In genomic region chr1:169893645-169894423, GRCh38 we compare ENCODE assay signal across 1 cellular context.
TF ChIP-seq lines count a peak whose summit lies in the region.

SCYL3 (minus strand) TSS chr1:169893896; CDS start chr1:169888840, 5,056 bp downstream.

TF ChIP-seq in K562, 482 proteins besides CTCF, POLR2A, EP300 and RAD21 (continued from another document and continues in another):
- TF ChIP-seq, protein P1, sequence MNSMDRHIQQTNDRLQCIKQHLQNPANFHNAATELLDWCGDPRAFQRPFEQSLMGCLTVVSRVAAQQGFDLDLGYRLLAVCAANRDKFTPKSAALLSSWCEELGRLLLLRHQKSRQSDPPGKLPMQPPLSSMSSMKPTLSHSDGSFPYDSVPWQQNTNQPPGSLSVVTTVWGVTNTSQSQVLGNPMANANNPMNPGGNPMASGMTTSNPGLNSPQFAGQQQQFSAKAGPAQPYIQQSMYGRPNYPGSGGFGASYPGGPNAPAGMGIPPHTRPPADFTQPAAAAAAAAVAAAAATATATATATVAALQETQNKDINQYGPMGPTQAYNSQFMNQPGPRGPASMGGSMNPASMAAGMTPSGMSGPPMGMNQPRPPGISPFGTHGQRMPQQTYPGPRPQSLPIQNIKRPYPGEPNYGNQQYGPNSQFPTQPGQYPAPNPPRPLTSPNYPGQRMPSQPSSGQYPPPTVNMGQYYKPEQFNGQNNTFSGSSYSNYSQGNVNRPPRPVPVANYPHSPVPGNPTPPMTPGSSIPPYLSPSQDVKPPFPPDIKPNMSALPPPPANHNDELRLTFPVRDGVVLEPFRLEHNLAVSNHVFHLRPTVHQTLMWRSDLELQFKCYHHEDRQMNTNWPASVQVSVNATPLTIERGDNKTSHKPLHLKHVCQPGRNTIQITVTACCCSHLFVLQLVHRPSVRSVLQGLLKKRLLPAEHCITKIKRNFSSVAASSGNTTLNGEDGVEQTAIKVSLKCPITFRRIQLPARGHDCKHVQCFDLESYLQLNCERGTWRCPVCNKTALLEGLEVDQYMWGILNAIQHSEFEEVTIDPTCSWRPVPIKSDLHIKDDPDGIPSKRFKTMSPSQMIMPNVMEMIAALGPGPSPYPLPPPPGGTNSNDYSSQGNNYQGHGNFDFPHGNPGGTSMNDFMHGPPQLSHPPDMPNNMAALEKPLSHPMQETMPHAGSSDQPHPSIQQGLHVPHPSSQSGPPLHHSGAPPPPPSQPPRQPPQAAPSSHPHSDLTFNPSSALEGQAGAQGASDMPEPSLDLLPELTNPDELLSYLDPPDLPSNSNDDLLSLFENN (IDR thresholded peaks at IDR 0.05; ENCODE audit: low read depth in 2 of 2, low read length in 2 of 2), result 0 out of 4 replicates have a peak, but pooled peaks of 1 of the 2 experiments have one; percentile 38
- TF ChIP-seq TARDBP (IDR thresholded peaks at IDR 0.05), result peak; percentile 48; the same call in 1 of the 2 replicates
- no peak for TF ChIP-seq NEUROD1 (IDR thresholded peaks at IDR 0.05; ENCODE audit: borderline replicate concordance, low read depth, low read length, partially characterized antibody)
- peak; percentile 88 for TF ChIP-seq ZKSCAN8 (CRISPR knock-in tag; IDR thresholded peaks at IDR 0.05)
- peak; percentile 70 for TF ChIP-seq EGR1 (conservative IDR thresholded peaks at IDR 0.05)
- TF ChIP-seq MEF2D (tag; conservative IDR thresholded peaks at IDR 0.05; ENCODE audit: low read depth), result peak; percentile 92
- TF ChIP-seq ZBED1 (IDR thresholded peaks at IDR 0.05), result peak; percentile 80; the same call in 1 of the 2 replicates
- peak; percentile 39; the same call in 1 of the 2 replicates for TF ChIP-seq OTX1 (CRISPR knock-in tag; IDR thresholded peaks at IDR 0.05)
- peak; percentile 10 for TF ChIP-seq MEIS2 (IDR thresholded peaks at IDR 0.05; ENCODE audit: partially characterized antibody)
- TF ChIP-seq ZNF79 (CRISPR knock-in tag; IDR thresholded peaks at IDR 0.05; ENCODE audit: low read depth), result peak; percentile 54; the same call in 1 of the 2 replicates
- no peak for TF ChIP-seq FOXA1 (IDR thresholded peaks at IDR 0.05; ENCODE audit: borderline replicate concordance)
- peak; percentile 87 for TF ChIP-seq POLR2H (tag; IDR thresholded peaks at IDR 0.05; ENCODE audit: low read depth)
- peak; percentile 69; the same call in 1 of the 2 replicates for TF ChIP-seq XRCC5 (IDR thresholded peaks at IDR 0.05; ENCODE audit: low read depth, low read length)
- TF ChIP-seq GABPB2 (CRISPR knock-in tag; conservative IDR thresholded peaks at IDR 0.05), result no peak
- peak; percentile 79; the same call in 1 of the 2 replicates for TF ChIP-seq DDX20 (tag; IDR thresholded peaks at IDR 0.05; ENCODE audit: low read depth)
- TF ChIP-seq ZNF318 (IDR thresholded peaks at IDR 0.05; ENCODE audit: borderline replicate concordance in 1 of 2, low read depth in 1 of 2), result peak in 1 of 2 experiments; percentile 73; a peak in 1 of 4 replicates
- TF ChIP-seq ELF4 (CRISPR knock-in tag; IDR thresholded peaks at IDR 0.05), result peak; percentile 98
- peak; percentile 58; the same call in 1 of the 2 replicates for TF ChIP-seq HDAC2 (IDR thresholded peaks at IDR 0.05)
- TF ChIP-seq NFRKB (IDR thresholded peaks at IDR 0.05; ENCODE audit: low read depth), result peak; percentile 98
- peak; percentile 5; the same call in 1 of the 2 replicates for TF ChIP-seq STAT5A (IDR thresholded peaks at IDR 0.05; ENCODE audit: borderline replicate concordance, low read length)
- TF ChIP-seq ZNF589 (CRISPR knock-in tag; IDR thresholded peaks at IDR 0.05; ENCODE audit: low read depth), result peak; percentile 95
- 0 out of 2 replicates have a peak, but pooled peaks have one; percentile 17 for TF ChIP-seq PTBP1 (IDR thresholded peaks at IDR 0.05; ENCODE audit: low read depth, low read length)
- peak; percentile 79 for TF ChIP-seq FOXJ2 (tag; IDR thresholded peaks at IDR 0.05)
- TF ChIP-seq RHOXF2B (CRISPR knock-in tag; conservative IDR thresholded peaks at IDR 0.05), result no peak
- peak; percentile 57; the same call in 1 of the 2 replicates for TF ChIP-seq ZNF239 (CRISPR knock-in tag; IDR thresholded peaks at IDR 0.05)
- TF ChIP-seq KDM2B (CRISPR knock-in tag; IDR thresholded peaks at IDR 0.05), result no peak
- peak; percentile 99 for TF ChIP-seq YY1 (IDR thresholded peaks at IDR 0.05; ENCODE audit: borderline replicate concordance in 1 of 3, control insufficient read depth in 1 of 3, extremely low read depth in 1 of 3, insufficient read depth in 3 of 3, insufficient read length in 1 of 3, insufficient replicate concordance in 2 of 3, low read depth in 1 of 3, low read length in 2 of 3)
- TF ChIP-seq PHF21A (IDR thresholded peaks at IDR 0.05; ENCODE audit: borderline replicate concordance, low read depth), result 0 out of 2 replicates have a peak, but pooled peaks have one; percentile 13
- TF ChIP-seq, protein P2, sequence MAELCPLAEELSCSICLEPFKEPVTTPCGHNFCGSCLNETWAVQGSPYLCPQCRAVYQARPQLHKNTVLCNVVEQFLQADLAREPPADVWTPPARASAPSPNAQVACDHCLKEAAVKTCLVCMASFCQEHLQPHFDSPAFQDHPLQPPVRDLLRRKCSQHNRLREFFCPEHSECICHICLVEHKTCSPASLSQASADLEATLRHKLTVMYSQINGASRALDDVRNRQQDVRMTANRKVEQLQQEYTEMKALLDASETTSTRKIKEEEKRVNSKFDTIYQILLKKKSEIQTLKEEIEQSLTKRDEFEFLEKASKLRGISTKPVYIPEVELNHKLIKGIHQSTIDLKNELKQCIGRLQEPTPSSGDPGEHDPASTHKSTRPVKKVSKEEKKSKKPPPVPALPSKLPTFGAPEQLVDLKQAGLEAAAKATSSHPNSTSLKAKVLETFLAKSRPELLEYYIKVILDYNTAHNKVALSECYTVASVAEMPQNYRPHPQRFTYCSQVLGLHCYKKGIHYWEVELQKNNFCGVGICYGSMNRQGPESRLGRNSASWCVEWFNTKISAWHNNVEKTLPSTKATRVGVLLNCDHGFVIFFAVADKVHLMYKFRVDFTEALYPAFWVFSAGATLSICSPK (IDR thresholded peaks at IDR 0.05; ENCODE audit: borderline replicate concordance), result no peak
- TF ChIP-seq NBN (IDR thresholded peaks at IDR 0.05; ENCODE audit: low read depth), result peak; percentile 98
- TF ChIP-seq ZC3H8 (IDR thresholded peaks at IDR 0.05), result peak; percentile 84
- no peak; a peak in 1 of 4 replicates for TF ChIP-seq SRF (CRISPR knock-in tag; IDR thresholded peaks at IDR 0.05)
- TF ChIP-seq ZNF395 (CRISPR knock-in tag; IDR thresholded peaks at IDR 0.05), result peak; percentile 97
- TF ChIP-seq TEAD1 (CRISPR knock-in tag; IDR thresholded peaks at IDR 0.05), result peak; percentile 54 to 83; a peak in 3 of 4 replicates
- TF ChIP-seq FOXK2 (conservative IDR thresholded peaks at IDR 0.05 in 1 of 2, IDR thresholded peaks at IDR 0.05 in 1 of 2; ENCODE audit: low read depth in 2 of 2), result peak; percentile 82 to 88
- peak; percentile 39 for TF ChIP-seq RBBP5 (IDR thresholded peaks at IDR 0.05; ENCODE audit: borderline replicate concordance, insufficient read depth, low read length, poor library complexity, severe bottlenecking)
- TF ChIP-seq KAT8 (IDR thresholded peaks at IDR 0.05; ENCODE audit: low read depth), result peak; percentile 80; the same call in 1 of the 2 replicates
- peak; percentile 99 for TF ChIP-seq GABPA (tag; conservative IDR thresholded peaks at IDR 0.05; ENCODE audit: low read depth)
- no peak for TF ChIP-seq CHD4 (IDR thresholded peaks at IDR 0.05; ENCODE audit: insufficient read depth, insufficient replicate concordance, low read depth, low read length, poor library complexity, severe bottlenecking)
- peak; percentile 100 for TF ChIP-seq ETV1 (tag; conservative IDR thresholded peaks at IDR 0.05; ENCODE audit: low read depth)
- TF ChIP-seq MYBL2 (IDR thresholded peaks at IDR 0.05; ENCODE audit: low read depth), result peak; percentile 89
- TF ChIP-seq MYBL2 (CRISPR knock-in tag; IDR thresholded peaks at IDR 0.05; ENCODE audit: borderline replicate concordance), result no peak
- TF ChIP-seq TBP (optimal IDR thresholded peaks at IDR 0.05; ENCODE audit: low read depth, low read length), result peak; percentile 42
- TF ChIP-seq, protein P3, sequence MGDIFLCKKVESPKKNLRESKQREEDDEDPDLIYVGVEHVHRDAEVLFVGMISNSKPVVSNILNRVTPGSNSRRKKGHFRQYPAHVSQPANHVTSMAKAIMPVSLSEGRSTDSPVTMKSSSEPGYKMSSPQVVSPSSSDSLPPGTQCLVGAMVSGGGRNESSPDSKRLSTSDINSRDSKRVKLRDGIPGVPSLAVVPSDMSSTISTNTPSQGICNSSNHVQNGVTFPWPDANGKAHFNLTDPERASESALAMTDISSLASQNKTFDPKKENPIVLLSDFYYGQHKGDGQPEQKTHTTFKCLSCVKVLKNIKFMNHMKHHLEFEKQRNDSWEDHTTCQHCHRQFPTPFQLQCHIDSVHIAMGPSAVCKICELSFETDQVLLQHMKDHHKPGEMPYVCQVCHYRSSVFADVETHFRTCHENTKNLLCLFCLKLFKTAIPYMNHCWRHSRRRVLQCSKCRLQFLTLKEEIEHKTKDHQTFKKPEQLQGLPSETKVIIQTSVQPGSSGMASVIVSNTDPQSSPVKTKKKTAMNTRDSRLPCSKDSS (IDR thresholded peaks at IDR 0.05; ENCODE audit: low read depth, partially characterized antibody), result no peak
- peak; percentile 37; the same call in 1 of the 2 replicates for TF ChIP-seq GTF2F1 (IDR thresholded peaks at IDR 0.05; ENCODE audit: low read depth, low read length)
- peak in 1 of 2 experiments; percentile 88; a peak in 2 of 4 replicates for TF ChIP-seq KDM4B (IDR thresholded peaks at IDR 0.05; ENCODE audit: borderline replicate concordance in 2 of 2, low read depth in 1 of 2)
- TF ChIP-seq GABPB1 (CRISPR knock-in tag; IDR thresholded peaks at IDR 0.05), result peak; percentile 90
- TF ChIP-seq HES1 (IDR thresholded peaks at IDR 0.05; ENCODE audit: low read depth), result no peak
- TF ChIP-seq CTBP1 (IDR thresholded peaks at IDR 0.05; ENCODE audit: borderline replicate concordance), result peak; percentile 75
- TF ChIP-seq CBX1 (IDR thresholded peaks at IDR 0.05; ENCODE audit: low read depth), result peak; percentile 76; the same call in 1 of the 2 replicates
- TF ChIP-seq RFX5 (IDR thresholded peaks at IDR 0.05; ENCODE audit: low read depth, low read length), result peak; percentile 84
- no peak for TF ChIP-seq ZNF778 (CRISPR knock-in tag; IDR thresholded peaks at IDR 0.05)
- TF ChIP-seq KDM1A (IDR thresholded peaks at IDR 0.05), result no peak
- peak; percentile 87 for TF ChIP-seq SUPT5H (IDR thresholded peaks at IDR 0.05)
